ENCODE assay signal across 10 cellular contexts in genomic region chr17:71828182-71828596, GRCh38.
A peak's percentile ranks its signal among the peaks of the same experiment; 100 is the strongest.
DNase-seq lines count a peak whose midpoint lies in the region; ATAC-seq lines count a peak whose summit lies in the region.
"Had no signal": no experiment of that assay in that cellular context is flagged by ENCODE, and none has a peak within 500 bp of the region (broad histone marks: within the 10 kb centered on the region; RNA-seq: fewer than 3 reads in every experiment).

No MANE protein-coding gene starts in this region.

- DNase-seq in Ammon's horn (ENCODE audit: low spot score) (peak; percentile 86), NCI-H1436 (lab: John Stamatoyannopoulos, UW) (peak; percentile 87), anterior cingulate cortex (lab: John Stamatoyannopoulos, UW) (peak in 55 of 58 donors; percentile 2 to 96 (median 67)), islet precursor cell (peak; percentile 99), DMS53 treated with DMSO at 0.1 percent for 48 hours (lab: John Stamatoyannopoulos, UW; ENCODE audit: unreplicated experiment) (no peak), T-helper 9 cell (no peak)
- DNase-seq: GOT3, left colon had no signal

- ATAC-seq in HG02840 (IDR thresholded peaks at IDR 0.05; ENCODE audit: low FRiP score, unreplicated experiment) (no peak), GM19023 (IDR thresholded peaks at IDR 0.05; ENCODE audit: unreplicated experiment) (no peak)
- ATAC-seq: left colon had no signal

Comparison
In these comparisons a context has a peak if more than half of its experiments do, and no peak if none do; other contexts are left out.
1. DNase-seq: peak in Ammon's horn (single experiment), NCI-H1436 (single experiment), anterior cingulate cortex (55 of 58) and islet precursor cell (single experiment); none in DMS53 treated with DMSO at 0.1 percent for 48 hours (single experiment) and T-helper 9 cell (single experiment).